In the genomic region with DNA sequence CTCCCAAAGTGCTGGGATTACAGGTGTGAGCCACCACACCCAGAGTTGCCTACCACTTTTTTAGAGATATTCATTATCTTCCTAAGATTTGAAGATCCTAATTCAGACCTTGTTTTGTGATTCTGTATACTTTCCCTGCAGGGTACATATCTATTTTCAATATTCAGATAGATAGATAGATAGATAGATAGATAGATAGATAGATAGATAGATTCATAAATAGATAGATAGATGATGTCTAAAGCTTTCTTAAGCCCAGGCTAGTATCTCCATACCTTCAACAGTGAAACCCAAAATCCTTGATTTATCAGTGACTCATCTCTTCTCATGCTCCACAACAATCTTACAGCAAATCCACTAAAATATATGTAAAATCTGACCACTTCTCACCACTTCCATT, we compare ENCODE assay signal across 7 cellular contexts.
"Had no signal": no experiment of that assay in that cellular context is flagged by ENCODE, and none has a peak within 500 bp of the region (broad histone marks: within the 10 kb centered on the region; RNA-seq: fewer than 3 reads in every experiment).

No MANE protein-coding gene starts in this region.

- ATAC-seq: HepG2 had no signal

- H3K4me3 Mint-ChIP-seq: IgD-negative memory B cell had no signal

- H3K4me1 Mint-ChIP-seq: IgD-negative memory B cell had no signal

- H3K27ac ChIP-seq: HL-60 had no signal

- FAIRE-seq: HepG2, HTR-8/SVneo had no signal

- H3K27ac Mint-ChIP-seq: IgD-negative memory B cell had no signal

- DNase-seq: IMR-90, KBM-7, KG1 had no signal
